8 cellular contexts compared by ENCODE assay signal in the genomic region with DNA sequence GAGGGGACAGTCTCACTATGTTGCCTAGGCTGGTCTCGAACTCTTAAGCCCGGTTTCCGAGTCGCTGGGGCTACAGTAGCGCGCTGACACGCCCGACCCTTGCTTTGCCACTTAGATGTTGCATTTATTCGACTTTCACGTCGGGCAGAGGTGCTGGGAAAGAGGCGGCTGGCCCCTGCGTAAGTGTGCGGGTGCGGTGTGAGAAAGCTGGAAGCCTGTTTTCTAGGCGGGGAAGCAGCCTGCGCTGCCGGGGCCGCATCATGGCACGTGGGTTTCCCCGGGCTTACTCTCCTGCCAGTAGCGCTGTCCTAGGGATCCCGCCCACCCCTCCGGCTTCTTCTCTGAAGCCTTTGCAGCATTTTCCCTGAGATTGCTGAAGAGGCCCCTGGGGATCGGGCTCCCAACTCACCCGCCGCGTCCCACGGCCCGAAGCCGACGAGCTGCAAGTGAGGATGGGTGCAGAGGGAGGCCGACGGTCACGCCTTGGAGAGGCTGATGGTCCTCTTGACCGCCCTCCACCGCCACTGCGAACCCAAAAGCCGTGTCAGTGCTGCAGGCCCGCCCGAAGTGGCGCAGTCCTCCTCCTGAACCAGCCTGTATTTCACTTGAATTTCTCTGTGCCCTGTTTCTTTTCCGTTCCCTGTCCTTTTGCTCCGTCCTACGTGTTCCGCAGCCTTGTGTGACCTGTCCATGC. TPM values are rescaled to one million over a fixed set of nuclear protein-coding genes. Genes with fewer than 3 reads are reported as not detected.
DNase-seq lines count a peak whose midpoint lies in the region; ATAC-seq, FAIRE-seq and TF ChIP-seq lines count a peak whose summit lies in the region.

No MANE protein-coding gene starts in this region.

- H3K4me3 Mint-ChIP-seq in mesothelial cell of epicardium = peak overlapping the region; percentile 80

- peak; percentile 20 for ATAC-seq in HG03045 (IDR thresholded peaks at IDR 0.05; ENCODE audit: unreplicated experiment)

- no peaks in the 10 kb centered on the region for H3K9me3 ChIP-seq in suprapubic skin

- H3K4me1 Mint-ChIP-seq in mesothelial cell of epicardium = peaks cover 17% of the 10 kb centered on the region

- DNase-seq in Daoy (ENCODE audit: low read depth) = peak; percentile 78
- DNase-seq in ecto neural progenitor cell (ENCODE audit: low spot score) = peak; percentile 81
- DNase-seq in mesothelial cell of epicardium (ENCODE audit: low spot score in 2 of 2, unreplicated experiment in 2 of 2) = peak; percentile 46 to 74
- DNase-seq in suprapubic skin (ENCODE audit: low spot score in 2 of 2) = no peak
- DNase-seq in amygdala (lab: John Stamatoyannopoulos, UW) = no peak
- no peak for DNase-seq in urothelium cell line (ENCODE audit: low spot score)

- H3K4me1 ChIP-seq in suprapubic skin = peaks cover 32% of the 10 kb centered on the region

- peak overlapping the region; percentile 86 for H3K27ac Mint-ChIP-seq in mesothelial cell of epicardium

- 1% methylated on average over 29 of the region's 46 CpGs for WGBS in suprapubic skin

- peak overlapping the region; percentile 64 for H3K27ac ChIP-seq in VCaP
- H3K27ac ChIP-seq in suprapubic skin = peak overlapping the region; percentile 66

- no peak for TF ChIP-seq EP300 in suprapubic skin (IDR thresholded peaks at IDR 0.05)

- H3K27me3 ChIP-seq in suprapubic skin = no peaks in the 10 kb centered on the region

- peak overlapping the region; percentile 46 for H3K4me3 ChIP-seq in suprapubic skin

- no peak for TF ChIP-seq POLR2A in suprapubic skin (IDR thresholded peaks at IDR 0.05)

- TF ChIP-seq CTCF in VCaP (conservative IDR thresholded peaks at IDR 0.05) = peak; percentile 47
- no peak for TF ChIP-seq CTCF in mesothelial cell of epicardium (IDR thresholded peaks at IDR 0.05; ENCODE audit: unreplicated experiment)
- TF ChIP-seq CTCF in suprapubic skin (IDR thresholded peaks at IDR 0.05) = no peak

- no peak for FAIRE-seq in urothelium cell line (lab: Jason Lieb, UNC)

- no peaks in the 10 kb centered on the region for H3K9me3 Mint-ChIP-seq in mesothelial cell of epicardium

- H3K36me3 ChIP-seq in suprapubic skin = no peaks in the 10 kb centered on the region

- H3K36me3 Mint-ChIP-seq in mesothelial cell of epicardium = no peaks in the 10 kb centered on the region

- peaks cover 21% of the 10 kb centered on the region for H3K27me3 Mint-ChIP-seq in mesothelial cell of epicardium (ENCODE audit: low read depth)

RNA-seq across cellular contexts. Expression of gene TRIM41, which starts 5.8 kb away (rescaled TPM):
- total RNA-seq in Daoy (2014; rRNA removed; shearing (Covaris generic)) = 23.3 and 23.8 TPM in 2 replicates
- total RNA-seq in mesothelial cell of epicardium (27.9 to 28.1 TPM (median 27.9 TPM) in 3 replicates), suprapubic skin (10 to 100 TPM; 13.3 to 23.3 (median 16.2) TPM)

RNA-seq across cellular contexts. Expression of gene TRIM7, which starts 12.3 kb away (rescaled TPM):
- 6.7 and 9.0 TPM in 2 replicates for total RNA-seq in Daoy (2014; rRNA removed; shearing (Covaris generic))
- 0.57 to 0.72 TPM (median 0.62 TPM) in 3 replicates for total RNA-seq in mesothelial cell of epicardium
- total RNA-seq in suprapubic skin = 10 to 100 TPM; 52.0 to 79.0 (median 69.4) TPM

RNA-seq across cellular contexts. Expression of gene RACK1, which starts 26.4 kb away (rescaled TPM):
- total RNA-seq in Daoy (2014; rRNA removed; shearing (Covaris generic)) = 3,901 and 4,257 TPM in 2 replicates
- 2,008 to 2,083 TPM (median 2,030 TPM) in 3 replicates for total RNA-seq in mesothelial cell of epicardium
- 1,000 to 10,000 TPM; 2,440 to 4,496 (median 3,996) TPM for total RNA-seq in suprapubic skin

RNA-seq across cellular contexts. Expression of gene TRIM52, which starts 43.7 kb away (rescaled TPM):
- total RNA-seq in Daoy (2014; rRNA removed; shearing (Covaris generic)) = 1.6 and 2.6 TPM in 2 replicates
- total RNA-seq in mesothelial cell of epicardium = 12.8 to 14.6 TPM (median 13.3 TPM) in 3 replicates
- 10 to 100 TPM in 2 of 4 donors, 1 to 10 TPM in 2; 6.7 to 15.4 (median 10.1) TPM for total RNA-seq in suprapubic skin

Comparison
In these comparisons a context has a peak if more than half of its experiments do, and no peak if none do; other contexts are left out.
1. DNase-seq: peak in Daoy (single experiment), ecto neural progenitor cell (single experiment) and mesothelial cell of epicardium (2 of 2); none in suprapubic skin (0 of 2), amygdala (0 of 56) and urothelium cell line (single experiment).